ENCODE assay signal across 18 cellular contexts in the genomic region with DNA sequence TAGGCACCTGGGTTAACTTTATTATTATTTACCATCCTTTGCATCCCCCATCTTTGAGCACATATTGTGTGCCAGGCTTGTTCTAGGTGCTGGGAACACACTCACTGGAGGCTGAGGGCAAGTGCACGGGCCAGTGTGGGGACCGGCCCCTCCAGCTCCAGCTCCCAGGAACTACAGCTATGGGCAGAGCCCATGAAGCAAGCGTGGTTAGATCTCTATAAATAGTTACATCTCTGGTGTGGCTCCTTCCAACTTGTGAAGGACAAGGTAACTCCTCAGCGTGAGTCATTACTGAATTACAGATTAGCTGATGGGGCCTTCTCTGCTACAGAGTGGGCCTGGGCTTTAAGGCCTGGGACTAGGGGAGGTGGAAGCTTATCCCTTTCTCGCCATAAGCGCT.
"Had no signal": no experiment of that assay in that cellular context is flagged by ENCODE, and none has a peak within 500 bp of the region (broad histone marks: within the 10 kb centered on the region; RNA-seq: fewer than 3 reads in every experiment).

No MANE protein-coding gene starts in this region.

- DNase-seq: dorsolateral prefrontal cortex; effector CD4-positive, alpha-beta T cell; gastrocnemius medialis; heart right ventricle; hippocampal formation; left colon; naive B cell; pancreas; retina; right lobe of liver; stimulated activated CD4-positive, alpha-beta T cell treated with anti-CD3 and anti-CD28 coated beads, Interleukin-12 subunit alpha, Interleukin-12 subunit beta, amount 100 ng/mL, for 4 hours; stimulated activated CD4-positive, alpha-beta T cell treated with anti-CD3 and anti-CD28 coated beads, Interleukin-1b, Interleukin-23, amount 100 ng/mL, for 48 hours; stimulated activated CD4-positive, alpha-beta T cell treated with anti-CD3 and anti-CD28 coated beads, Interleukin-4, amount 100 ng/mL, for 1 hour; stimulated activated CD8-positive, alpha-beta memory T cell treated with anti-CD3 and anti-CD28 coated beads, Interleukin-4, amount 100 ng/mL, for 48 hours; stimulated activated naive CD4-positive, alpha-beta T cell; stimulated activated naive CD8-positive, alpha-beta T cell treated with anti-CD3 and anti-CD28 coated beads, Interleukin-15, amount 100 ng/mL, for 72 hours; transverse colon; upper lobe of right lung had no signal

- ATAC-seq: gastrocnemius medialis; left colon; pancreas; right lobe of liver; stimulated activated naive CD8-positive, alpha-beta T cell treated with anti-CD3 and anti-CD28 coated beads, Interleukin-15, amount 100 ng/mL, for 72 hours; upper lobe of right lung had no signal
